Comparison of ENCODE assay signal across 1 cellular context in genomic region chr5:158519433-158520025, GRCh38.
TF ChIP-seq lines count a peak whose summit lies in the region.

No MANE protein-coding gene starts in this region.

TF ChIP-seq in HepG2, 621 proteins besides CTCF, POLR2A, EP300 and RAD21 (continued from another document and continues in another):
- TF ChIP-seq, protein P1, sequence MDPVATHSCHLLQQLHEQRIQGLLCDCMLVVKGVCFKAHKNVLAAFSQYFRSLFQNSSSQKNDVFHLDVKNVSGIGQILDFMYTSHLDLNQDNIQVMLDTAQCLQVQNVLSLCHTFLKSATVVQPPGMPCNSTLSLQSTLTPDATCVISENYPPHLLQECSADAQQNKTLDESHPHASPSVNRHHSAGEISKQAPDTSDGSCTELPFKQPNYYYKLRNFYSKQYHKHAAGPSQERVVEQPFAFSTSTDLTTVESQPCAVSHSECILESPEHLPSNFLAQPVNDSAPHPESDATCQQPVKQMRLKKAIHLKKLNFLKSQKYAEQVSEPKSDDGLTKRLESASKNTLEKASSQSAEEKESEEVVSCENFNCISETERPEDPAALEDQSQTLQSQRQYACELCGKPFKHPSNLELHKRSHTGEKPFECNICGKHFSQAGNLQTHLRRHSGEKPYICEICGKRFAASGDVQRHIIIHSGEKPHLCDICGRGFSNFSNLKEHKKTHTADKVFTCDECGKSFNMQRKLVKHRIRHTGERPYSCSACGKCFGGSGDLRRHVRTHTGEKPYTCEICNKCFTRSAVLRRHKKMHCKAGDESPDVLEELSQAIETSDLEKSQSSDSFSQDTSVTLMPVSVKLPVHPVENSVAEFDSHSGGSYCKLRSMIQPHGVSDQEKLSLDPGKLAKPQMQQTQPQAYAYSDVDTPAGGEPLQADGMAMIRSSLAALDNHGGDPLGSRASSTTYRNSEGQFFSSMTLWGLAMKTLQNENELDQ (CRISPR knock-in tag; IDR thresholded peaks at IDR 0.05; ENCODE audit: borderline replicate concordance) = no peak
- TF ChIP-seq ZNF891 (CRISPR knock-in tag; IDR thresholded peaks at IDR 0.05) (no peak), MED13 (CRISPR knock-in tag; IDR thresholded peaks at IDR 0.05) (0 out of 2 replicates have a peak, but pooled peaks have one; percentile 43), FOXC1 (CRISPR knock-in tag; IDR thresholded peaks at IDR 0.05; ENCODE audit: borderline replicate concordance) (no peak), PHF20 (CRISPR knock-in tag; IDR thresholded peaks at IDR 0.05) (no peak), STAT5B (CRISPR knock-in tag; IDR thresholded peaks at IDR 0.05) (no peak), ATF2 (CRISPR knock-in tag; IDR thresholded peaks at IDR 0.05) (peak; percentile 27; the same call in 1 of the 2 replicates), TEAD2 (CRISPR knock-in tag; IDR thresholded peaks at IDR 0.05) (no peak), CBX2 (IDR thresholded peaks at IDR 0.05; ENCODE audit: low read depth, low read length) (no peak), CBX2 (CRISPR knock-in tag; IDR thresholded peaks at IDR 0.05; ENCODE audit: low read depth) (no peak), HNF1A (IDR thresholded peaks at IDR 0.05; ENCODE audit: low read depth) (peak; percentile 48; the same call in 1 of the 2 replicates), HNF1A (CRISPR knock-in tag; IDR thresholded peaks at IDR 0.05; ENCODE audit: borderline replicate concordance) (peak; percentile 37; the same call in 1 of the 2 replicates), CSRNP1 (CRISPR knock-in tag; IDR thresholded peaks at IDR 0.05) (no peak), ZNF317 (CRISPR knock-in tag; IDR thresholded peaks at IDR 0.05) (no peak), RCOR2 (CRISPR knock-in tag; IDR thresholded peaks at IDR 0.05) (peak; percentile 68; the same call in 1 of the 2 replicates), ZNF20 (CRISPR knock-in tag; IDR thresholded peaks at IDR 0.05) (no peak), ZNF333 (CRISPR knock-in tag; IDR thresholded peaks at IDR 0.05; ENCODE audit: borderline replicate concordance) (no peak), WIZ (CRISPR knock-in tag; IDR thresholded peaks at IDR 0.05) (no peak), HIVEP1 (CRISPR knock-in tag; IDR thresholded peaks at IDR 0.05) (no peak), SCMH1 (CRISPR knock-in tag; IDR thresholded peaks at IDR 0.05; ENCODE audit: borderline replicate concordance) (no peak), NFE2L2 (IDR thresholded peaks at IDR 0.05; ENCODE audit: low read length) (no peak), ZSCAN30 (CRISPR knock-in tag; IDR thresholded peaks at IDR 0.05) (no peak), ZNF556 (CRISPR knock-in tag; IDR thresholded peaks at IDR 0.05; ENCODE audit: borderline replicate concordance) (no peak), ZNF160 (CRISPR knock-in tag; IDR thresholded peaks at IDR 0.05) (no peak), ARNT (IDR thresholded peaks at IDR 0.05) (no peak), ZBTB42 (CRISPR knock-in tag; IDR thresholded peaks at IDR 0.05) (no peak), PHF21A (CRISPR knock-in tag; IDR thresholded peaks at IDR 0.05) (0 out of 2 replicates have a peak, but pooled peaks have one; percentile 44), UBTF (CRISPR knock-in tag; IDR thresholded peaks at IDR 0.05) (no peak), PAWR (CRISPR knock-in tag; IDR thresholded peaks at IDR 0.05; ENCODE audit: borderline replicate concordance) (no peak), KLF16 (CRISPR knock-in tag; IDR thresholded peaks at IDR 0.05) (0 out of 4 replicates have a peak, but pooled peaks of 1 of the 2 experiments have one; percentile 31), ZNF260 (CRISPR knock-in tag; IDR thresholded peaks at IDR 0.05; ENCODE audit: borderline replicate concordance, low read depth) (no peak), SAP130 (CRISPR knock-in tag; IDR thresholded peaks at IDR 0.05; ENCODE audit: low read depth) (peak; percentile 58; the same call in 1 of the 2 replicates), GABPB1 (CRISPR knock-in tag; IDR thresholded peaks at IDR 0.05) (no peak), ZNF616 (CRISPR knock-in tag; IDR thresholded peaks at IDR 0.05; ENCODE audit: low read depth) (no peak), TBX2 (CRISPR knock-in tag; IDR thresholded peaks at IDR 0.05; ENCODE audit: borderline replicate concordance) (peak; percentile 31; the same call in 1 of the 2 replicates), ZNF430 (CRISPR knock-in tag; IDR thresholded peaks at IDR 0.05) (no peak), SATB2 (CRISPR knock-in tag; IDR thresholded peaks at IDR 0.05) (no peak), ZGPAT (CRISPR knock-in tag; IDR thresholded peaks at IDR 0.05) (peak; percentile 81)
- TF ChIP-seq, protein P2, sequence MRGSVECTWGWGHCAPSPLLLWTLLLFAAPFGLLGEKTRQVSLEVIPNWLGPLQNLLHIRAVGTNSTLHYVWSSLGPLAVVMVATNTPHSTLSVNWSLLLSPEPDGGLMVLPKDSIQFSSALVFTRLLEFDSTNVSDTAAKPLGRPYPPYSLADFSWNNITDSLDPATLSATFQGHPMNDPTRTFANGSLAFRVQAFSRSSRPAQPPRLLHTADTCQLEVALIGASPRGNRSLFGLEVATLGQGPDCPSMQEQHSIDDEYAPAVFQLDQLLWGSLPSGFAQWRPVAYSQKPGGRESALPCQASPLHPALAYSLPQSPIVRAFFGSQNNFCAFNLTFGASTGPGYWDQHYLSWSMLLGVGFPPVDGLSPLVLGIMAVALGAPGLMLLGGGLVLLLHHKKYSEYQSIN (CRISPR knock-in tag; IDR thresholded peaks at IDR 0.05; ENCODE audit: borderline replicate concordance) = no peak
- TF ChIP-seq, protein P3, sequence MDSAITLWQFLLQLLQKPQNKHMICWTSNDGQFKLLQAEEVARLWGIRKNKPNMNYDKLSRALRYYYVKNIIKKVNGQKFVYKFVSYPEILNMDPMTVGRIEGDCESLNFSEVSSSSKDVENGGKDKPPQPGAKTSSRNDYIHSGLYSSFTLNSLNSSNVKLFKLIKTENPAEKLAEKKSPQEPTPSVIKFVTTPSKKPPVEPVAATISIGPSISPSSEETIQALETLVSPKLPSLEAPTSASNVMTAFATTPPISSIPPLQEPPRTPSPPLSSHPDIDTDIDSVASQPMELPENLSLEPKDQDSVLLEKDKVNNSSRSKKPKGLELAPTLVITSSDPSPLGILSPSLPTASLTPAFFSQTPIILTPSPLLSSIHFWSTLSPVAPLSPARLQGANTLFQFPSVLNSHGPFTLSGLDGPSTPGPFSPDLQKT (CRISPR knock-in tag; IDR thresholded peaks at IDR 0.05; ENCODE audit: borderline replicate concordance) = no peak
- TF ChIP-seq, protein P4, sequence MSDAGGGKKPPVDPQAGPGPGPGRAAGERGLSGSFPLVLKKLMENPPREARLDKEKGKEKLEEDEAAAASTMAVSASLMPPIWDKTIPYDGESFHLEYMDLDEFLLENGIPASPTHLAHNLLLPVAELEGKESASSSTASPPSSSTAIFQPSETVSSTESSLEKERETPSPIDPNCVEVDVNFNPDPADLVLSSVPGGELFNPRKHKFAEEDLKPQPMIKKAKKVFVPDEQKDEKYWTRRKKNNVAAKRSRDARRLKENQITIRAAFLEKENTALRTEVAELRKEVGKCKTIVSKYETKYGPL (CRISPR knock-in tag; IDR thresholded peaks at IDR 0.05) = no peak
- TF ChIP-seq, protein P5, sequence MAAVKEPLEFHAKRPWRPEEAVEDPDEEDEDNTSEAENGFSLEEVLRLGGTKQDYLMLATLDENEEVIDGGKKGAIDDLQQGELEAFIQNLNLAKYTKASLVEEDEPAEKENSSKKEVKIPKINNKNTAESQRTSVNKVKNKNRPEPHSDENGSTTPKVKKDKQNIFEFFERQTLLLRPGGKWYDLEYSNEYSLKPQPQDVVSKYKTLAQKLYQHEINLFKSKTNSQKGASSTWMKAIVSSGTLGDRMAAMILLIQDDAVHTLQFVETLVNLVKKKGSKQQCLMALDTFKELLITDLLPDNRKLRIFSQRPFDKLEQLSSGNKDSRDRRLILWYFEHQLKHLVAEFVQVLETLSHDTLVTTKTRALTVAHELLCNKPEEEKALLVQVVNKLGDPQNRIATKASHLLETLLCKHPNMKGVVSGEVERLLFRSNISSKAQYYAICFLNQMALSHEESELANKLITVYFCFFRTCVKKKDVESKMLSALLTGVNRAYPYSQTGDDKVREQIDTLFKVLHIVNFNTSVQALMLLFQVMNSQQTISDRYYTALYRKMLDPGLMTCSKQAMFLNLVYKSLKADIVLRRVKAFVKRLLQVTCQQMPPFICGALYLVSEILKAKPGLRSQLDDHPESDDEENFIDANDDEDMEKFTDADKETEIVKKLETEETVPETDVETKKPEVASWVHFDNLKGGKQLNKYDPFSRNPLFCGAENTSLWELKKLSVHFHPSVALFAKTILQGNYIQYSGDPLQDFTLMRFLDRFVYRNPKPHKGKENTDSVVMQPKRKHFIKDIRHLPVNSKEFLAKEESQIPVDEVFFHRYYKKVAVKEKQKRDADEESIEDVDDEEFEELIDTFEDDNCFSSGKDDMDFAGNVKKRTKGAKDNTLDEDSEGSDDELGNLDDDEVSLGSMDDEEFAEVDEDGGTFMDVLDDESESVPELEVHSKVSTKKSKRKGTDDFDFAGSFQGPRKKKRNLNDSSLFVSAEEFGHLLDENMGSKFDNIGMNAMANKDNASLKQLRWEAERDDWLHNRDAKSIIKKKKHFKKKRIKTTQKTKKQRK (IDR thresholded peaks at IDR 0.05; ENCODE audit: low read length) = no peak
